18 cellular contexts compared by ENCODE assay signal in the genomic region with DNA sequence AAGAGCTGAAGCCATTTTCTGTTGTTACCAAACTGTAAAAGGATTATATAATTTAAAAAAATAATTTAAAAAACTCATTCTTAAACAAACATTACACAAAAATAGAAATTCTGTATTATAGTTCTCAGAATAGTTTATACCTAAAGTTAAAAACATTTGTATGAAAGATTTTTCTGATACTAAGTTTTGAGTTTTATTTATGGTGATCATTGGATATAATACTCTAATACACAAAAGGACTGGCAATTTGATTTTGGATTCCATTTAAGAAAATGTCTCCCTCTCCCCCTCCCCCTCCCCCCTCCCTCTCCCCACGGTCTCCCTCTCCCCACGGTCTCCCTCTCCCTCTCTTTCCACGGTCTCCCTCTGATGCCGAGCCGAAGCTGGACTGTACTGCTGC. TPM values are rescaled to one million over a fixed set of nuclear protein-coding genes. Genes with fewer than 3 reads are reported as not detected.
DNase-seq lines count a peak whose midpoint lies in the region; ATAC-seq, FAIRE-seq and TF ChIP-seq lines count a peak whose summit lies in the region.
"Had no signal": no experiment of that assay in that cellular context is flagged by ENCODE, and none has a peak within 500 bp of the region (broad histone marks: within the 10 kb centered on the region; RNA-seq: fewer than 3 reads in every experiment).

No MANE protein-coding gene starts in this region.

- no peaks in the 10 kb centered on the region for H3K27me3 ChIP-seq in lower lobe of right lung (ENCODE audit: low read depth)
- H3K27me3 ChIP-seq: BLaER1 had no signal

- no peak overlapping the region for H3K4me3 ChIP-seq in lower lobe of right lung
- H3K4me3 ChIP-seq: BLaER1, GM23248 had no signal

- peak overlapping the region; percentile 1 for H3K27ac ChIP-seq in lower lobe of right lung
- H3K27ac ChIP-seq: BLaER1, C4-2B, GM23248 had no signal

- TF ChIP-seq CTCF in lower lobe of right lung (IDR thresholded peaks at IDR 0.05), result no peak

- FAIRE-seq in A204.1 (lab: Jason Lieb, UNC), result peak; percentile 66
- peak; percentile 67 for FAIRE-seq in G401.6 (lab: Jason Lieb, UNC)
- FAIRE-seq in colon (lab: Jason Lieb, UNC), result peak; percentile 41
- FAIRE-seq: D721Med, H1 had no signal

- no peaks in the 10 kb centered on the region for H3K4me1 ChIP-seq in lower lobe of right lung
- H3K4me1 ChIP-seq: BLaER1 had no signal

- ATAC-seq in lower lobe of right lung (no peak), HG02763 (IDR thresholded peaks at IDR 0.05; ENCODE audit: unreplicated experiment) (no peak)
- ATAC-seq: CD8-positive, alpha-beta T cell had no signal

- intact Hi-C loops in lower lobe of right lung (cut with DNase I), result no loop called here

- H3K36me3 ChIP-seq in lower lobe of right lung, result peaks cover 54% of the 10 kb centered on the region

- no peaks in the 10 kb centered on the region for H3K9me3 ChIP-seq in lower lobe of right lung

- DNase-seq in lower lobe of right lung (no peak), NCI-H2227 (lab: John Stamatoyannopoulos, UW; ENCODE audit: unreplicated experiment) (no peak), DMS53 (lab: John Stamatoyannopoulos, UW) (no peak)
- DNase-seq: CD4-positive, CD25-positive, alpha-beta regulatory T cell; CD8-positive, alpha-beta T cell; DMS 273 treated with DMSO at 0.1 percent for 48 hours; DMS79 treated with DMSO at 0.1 percent for 48 hours; GM23248; H7; HCEC 1CT had no signal

RNA-seq across cellular contexts. Expression of gene PDCL, which starts 37.7 kb away (rescaled TPM):
- 31.0 TPM for total RNA-seq in lower lobe of right lung

RNA-seq across cellular contexts. Expression of gene RC3H2, which starts 39.1 kb away (rescaled TPM):
- total RNA-seq in lower lobe of right lung, result 44.2 TPM

RNA-seq across cellular contexts. Expression of gene ZBTB6, which starts 47.0 kb away (rescaled TPM):
- 8.9 TPM for total RNA-seq in lower lobe of right lung
